In the genomic region with DNA sequence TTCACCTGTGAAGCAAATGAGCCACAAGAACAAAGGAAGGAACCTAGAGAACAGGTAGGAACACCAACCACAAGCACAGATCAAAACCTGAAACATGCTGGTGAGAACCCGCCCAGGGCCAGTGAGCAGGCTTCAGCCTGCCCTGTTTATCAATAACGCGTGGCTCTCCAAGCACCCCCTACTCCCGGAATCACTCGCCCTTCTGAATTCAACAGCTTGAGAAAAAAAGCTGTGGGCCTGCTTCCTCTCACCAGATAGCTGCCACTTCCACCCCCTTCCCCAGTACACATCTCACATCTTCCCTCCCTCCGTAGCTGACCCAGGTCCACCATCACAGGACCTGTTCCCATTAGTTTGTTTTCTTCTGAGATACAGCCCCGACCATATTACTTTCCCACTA, we compare ENCODE assay signal across 9 cellular contexts. TPM values are rescaled to one million over a fixed set of nuclear protein-coding genes. Genes with fewer than 3 reads are reported as not detected.
DNase-seq lines count a peak whose midpoint lies in the region; ATAC-seq and TF ChIP-seq lines count a peak whose summit lies in the region.
"Had no signal": no experiment of that assay in that cellular context is flagged by ENCODE, and none has a peak within 500 bp of the region (broad histone marks: within the 10 kb centered on the region; RNA-seq: fewer than 3 reads in every experiment).

No MANE protein-coding gene starts in this region.

- intact Hi-C loops in heart right ventricle (cut with DNase I) (no loop called here), Right ventricle myocardium superior (cut with DNase I) (no loop called here), esophagus squamous epithelium (cut with DNase I) (no loop called here), aorta (cut with DNase I) (no loop called here)

- peaks cover 0 to 36% (median 13%) of the 10 kb centered on the region in 9 donors for H3K36me3 ChIP-seq in heart right ventricle
- peaks cover 13 to 37% (median 15%) of the 10 kb centered on the region in 3 donors for H3K36me3 ChIP-seq in esophagus squamous epithelium
- H3K36me3 ChIP-seq in upper lobe of left lung: peaks cover 3 to 36% (median 21%) of the 10 kb centered on the region in 4 donors
- peaks cover 0 to 6% of the 10 kb centered on the region in 2 donors for H3K36me3 ChIP-seq in aorta (ENCODE audit: control insufficient read depth in 1 of 2, insufficient read depth in 2 of 2, low read length in 1 of 2)

- DNase-seq in heart right ventricle: no peak
- no peak for DNase-seq in Right ventricle myocardium superior
- no peak for DNase-seq in esophagus squamous epithelium (lab: John Stamatoyannopoulos, UW)
- peak in 1 of 2 donors; percentile 19 for DNase-seq in upper lobe of left lung
- no peak for DNase-seq in aorta
- DNase-seq: SHP77 had no signal

- no peaks in the 10 kb centered on the region for H3K27me3 ChIP-seq in heart right ventricle
- no peaks in the 10 kb centered on the region for H3K27me3 ChIP-seq in esophagus squamous epithelium
- no peaks in the 10 kb centered on the region for H3K27me3 ChIP-seq in upper lobe of left lung
- H3K27me3 ChIP-seq in aorta (ENCODE audit: control insufficient read depth in 1 of 2, insufficient read depth in 2 of 2, low read length in 1 of 2): no peaks in the 10 kb centered on the region

- H3K27ac ChIP-seq in heart right ventricle: peak overlapping the region in 8 of 10 donors; percentile 11 to 86 (median 54)
- peak overlapping the region; percentile 25 to 40 (median 31) for H3K27ac ChIP-seq in esophagus squamous epithelium
- peak overlapping the region in 3 of 4 donors; percentile 9 to 23 (median 18) for H3K27ac ChIP-seq in upper lobe of left lung
- peak overlapping the region in 1 of 2 donors; percentile 3 for H3K27ac ChIP-seq in aorta (ENCODE audit: low read depth in 1 of 2, low read length in 2 of 2)

- TF ChIP-seq POLR2A in esophagus squamous epithelium (IDR thresholded peaks at IDR 0.05) (no peak), upper lobe of left lung (IDR thresholded peaks at IDR 0.05) (no peak)

- H3K4me3 ChIP-seq in heart right ventricle (no peak overlapping the region), esophagus squamous epithelium (no peak overlapping the region), upper lobe of left lung (no peak overlapping the region), aorta (ENCODE audit: low read length in 2 of 2) (no peak overlapping the region)

- H3K4me1 ChIP-seq in heart right ventricle: peaks cover 61 to 99% (median 93%) of the 10 kb centered on the region in 9 donors
- H3K4me1 ChIP-seq in esophagus squamous epithelium: peaks cover 55 to 99% (median 63%) of the 10 kb centered on the region in 3 donors
- H3K4me1 ChIP-seq in upper lobe of left lung: peaks cover 63 to 79% (median 73%) of the 10 kb centered on the region in 4 donors
- H3K4me1 ChIP-seq in aorta (ENCODE audit: control insufficient read depth in 1 of 2, insufficient read depth in 2 of 2, low read length in 2 of 2): peaks cover 6 to 11% of the 10 kb centered on the region in 2 donors

- WGBS in heart right ventricle, 2 donors: 45 to 68% methylated on average over 7 of the region's 7 CpGs
- WGBS in esophagus squamous epithelium, 2 donors: 41 to 61% methylated on average over 7 of the region's 7 CpGs
- 57 to 76% methylated on average over 7 of the region's 7 CpGs for WGBS in upper lobe of left lung, 2 donors
- 76 to 79% methylated on average over 7 of the region's 7 CpGs for WGBS in aorta, 2 donors

- H3K9me3 ChIP-seq in heart right ventricle: no peaks in the 10 kb centered on the region
- H3K9me3 ChIP-seq in esophagus squamous epithelium: no peaks in the 10 kb centered on the region
- H3K9me3 ChIP-seq in upper lobe of left lung: no peaks in the 10 kb centered on the region
- H3K9me3 ChIP-seq in aorta (ENCODE audit: control insufficient read depth, low read length): no peaks in the 10 kb centered on the region

- TF ChIP-seq CTCF in heart right ventricle (IDR thresholded peaks at IDR 0.05): no peak
- TF ChIP-seq CTCF in esophagus squamous epithelium (IDR thresholded peaks at IDR 0.05): no peak
- no peak for TF ChIP-seq CTCF in upper lobe of left lung (IDR thresholded peaks at IDR 0.05)

- no peak for TF ChIP-seq EP300 in upper lobe of left lung (IDR thresholded peaks at IDR 0.05)

- ATAC-seq in heart right ventricle: no peak
- ATAC-seq in Right ventricle myocardium superior (ENCODE audit: poor library complexity): no peak
- peak; percentile 40 for ATAC-seq in HG03571 (IDR thresholded peaks at IDR 0.05; ENCODE audit: unreplicated experiment)
- ATAC-seq in upper lobe of left lung (ENCODE audit: low FRiP score in 2 of 2): no peak
- ATAC-seq in HG03280 (IDR thresholded peaks at IDR 0.05; ENCODE audit: unreplicated experiment): no peak
- ATAC-seq in aorta (ENCODE audit: low FRiP score): no peak
- ATAC-seq in HG03097 (IDR thresholded peaks at IDR 0.05; ENCODE audit: low FRiP score, unreplicated experiment): no peak

RNA-seq across cellular contexts. Expression of a gene that starts 30.4 kb away (rescaled TPM):
- total RNA-seq in heart right ventricle: 100 to 1,000 TPM in 1 of 10 donors, 10 to 100 TPM in 9; 30.0 to 117 (median 43.1) TPM
- 10 to 100 TPM; 14.8 to 29.0 TPM for polyA plus RNA-seq in heart right ventricle
- 41.0 TPM for total RNA-seq in Right ventricle myocardium superior
- 10 to 100 TPM; 42.3 to 60.4 (median 47.9) TPM for total RNA-seq in esophagus squamous epithelium
- total RNA-seq in upper lobe of left lung: 10 to 100 TPM; 26.2 to 83.3 (median 70.8) TPM
- total RNA-seq in aorta: 10 to 100 TPM; 74.5 to 95.6 TPM
- polyA plus RNA-seq in aorta: 10 to 100 TPM; 15.2 to 36.0 TPM
